ENCODE assay signal across 1 cellular context in genomic region chr12:86530996-86531655, GRCh38.
TF ChIP-seq lines count a peak whose summit lies in the region.

No MANE protein-coding gene starts in this region.

TF ChIP-seq in WTC11, 78 proteins besides CTCF, POLR2A, EP300 and RAD21 (continued from another document):
- TF ChIP-seq FOXP4 (CRISPR knock-in tag; IDR thresholded peaks at IDR 0.05) (no peak), SOX15 (CRISPR knock-in tag; IDR thresholded peaks at IDR 0.05) (no peak)
